12 cellular contexts compared by ENCODE assay signal in the genomic region with DNA sequence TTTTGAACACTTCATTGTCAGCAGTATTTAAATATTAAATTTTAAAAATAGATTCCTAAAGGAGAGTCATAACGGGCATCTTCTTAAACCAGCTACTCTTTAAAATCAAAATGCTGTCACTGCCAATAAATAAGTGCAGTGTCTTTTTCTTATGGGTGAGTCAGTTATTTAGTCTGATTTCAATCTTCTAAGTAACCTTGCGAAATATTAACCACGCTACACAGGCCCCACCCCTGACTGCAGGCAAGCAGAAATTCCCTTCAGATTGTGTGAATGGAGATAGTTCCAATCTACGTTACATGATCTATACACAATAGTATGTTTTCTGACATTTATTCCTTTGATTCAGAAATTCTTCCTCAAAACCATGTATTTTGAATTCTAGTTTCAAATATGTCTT.
DNase-seq lines count a peak whose midpoint lies in the region; ATAC-seq and TF ChIP-seq lines count a peak whose summit lies in the region.
"Had no signal": no experiment of that assay in that cellular context is flagged by ENCODE, and none has a peak within 500 bp of the region (broad histone marks: within the 10 kb centered on the region; RNA-seq: fewer than 3 reads in every experiment).

No MANE protein-coding gene starts in this region.

- peak; percentile 42 for DNase-seq in GM04504 (ENCODE audit: low read depth)
- DNase-seq in NOMO-1 treated with DMSO at 0.1 percent for 48 hours (lab: John Stamatoyannopoulos, UW; ENCODE audit: unreplicated experiment): peak; percentile 90
- peak; percentile 50 for DNase-seq in epithelial cell of prostate (ENCODE audit: low read depth, low spot score)
- DNase-seq in renal cortical epithelial cell (ENCODE audit: low read depth): peak; percentile 90
- DNase-seq in tibial nerve (ENCODE audit: low spot score in 2 of 2): no peak
- no peak for DNase-seq in NCI-H1105 treated with DMSO at 0.1 percent for 48 hours (lab: John Stamatoyannopoulos, UW)
- DNase-seq in Right ventricle myocardium inferior (ENCODE audit: missing footprints): no peak
- DNase-seq: activated T-cell treated with anti-CD3 and anti-CD28 coated beads for 4 hours, NCI-H187 had no signal

- no peak for TF ChIP-seq EP300 in tibial nerve (IDR thresholded peaks at IDR 0.05)

- H3K9me3 ChIP-seq in tibial nerve: no peaks in the 10 kb centered on the region
- H3K9me3 ChIP-seq: SJSA1 had no signal

- no peaks in the 10 kb centered on the region for H3K4me1 ChIP-seq in tibial nerve
- H3K4me1 ChIP-seq: parathyroid adenoma had no signal

- ATAC-seq in HG03097 (IDR thresholded peaks at IDR 0.05; ENCODE audit: low FRiP score, unreplicated experiment): no peak
- no peak for ATAC-seq in Right ventricle myocardium inferior

- H3K27me3 ChIP-seq in tibial nerve: no peaks in the 10 kb centered on the region
- H3K27me3 ChIP-seq: SJSA1 had no signal

- no peaks in the 10 kb centered on the region for H3K36me3 ChIP-seq in tibial nerve
- H3K36me3 ChIP-seq: SJSA1 had no signal

- H3K4me3 ChIP-seq in tibial nerve: no peak overlapping the region
- H3K4me3 ChIP-seq: SJSA1 had no signal

- no peak for TF ChIP-seq CTCF in tibial nerve (IDR thresholded peaks at IDR 0.05)

- intact Hi-C loops in Right ventricle myocardium inferior (cut with DNase I): loop anchor here (2.0 to 5.0 kb wide), 2 partner anchors 556 to 740 kb away; no protein-coding TSS in a partner anchor

- WGBS in tibial nerve, 2 donors: 68 to 76% methylated on average over 4 of the region's 4 CpGs

- no peak for TF ChIP-seq POLR2A in tibial nerve (IDR thresholded peaks at IDR 0.05)

- H3K27ac ChIP-seq in epithelial cell of prostate (no peak overlapping the region), tibial nerve (no peak overlapping the region)
- H3K27ac ChIP-seq: parathyroid adenoma, SJSA1 had no signal

Comparison
In these comparisons a context has a peak if more than half of its experiments do, and no peak if none do; other contexts are left out.
1. DNase-seq: peak in GM04504 (single experiment), NOMO-1 treated with DMSO at 0.1 percent for 48 hours (single experiment), epithelial cell of prostate (single experiment) and renal cortical epithelial cell (single experiment); none in tibial nerve (0 of 2), NCI-H1105 treated with DMSO at 0.1 percent for 48 hours (single experiment) and Right ventricle myocardium inferior (single experiment).